8 cellular contexts compared by ENCODE assay signal in the genomic region with DNA sequence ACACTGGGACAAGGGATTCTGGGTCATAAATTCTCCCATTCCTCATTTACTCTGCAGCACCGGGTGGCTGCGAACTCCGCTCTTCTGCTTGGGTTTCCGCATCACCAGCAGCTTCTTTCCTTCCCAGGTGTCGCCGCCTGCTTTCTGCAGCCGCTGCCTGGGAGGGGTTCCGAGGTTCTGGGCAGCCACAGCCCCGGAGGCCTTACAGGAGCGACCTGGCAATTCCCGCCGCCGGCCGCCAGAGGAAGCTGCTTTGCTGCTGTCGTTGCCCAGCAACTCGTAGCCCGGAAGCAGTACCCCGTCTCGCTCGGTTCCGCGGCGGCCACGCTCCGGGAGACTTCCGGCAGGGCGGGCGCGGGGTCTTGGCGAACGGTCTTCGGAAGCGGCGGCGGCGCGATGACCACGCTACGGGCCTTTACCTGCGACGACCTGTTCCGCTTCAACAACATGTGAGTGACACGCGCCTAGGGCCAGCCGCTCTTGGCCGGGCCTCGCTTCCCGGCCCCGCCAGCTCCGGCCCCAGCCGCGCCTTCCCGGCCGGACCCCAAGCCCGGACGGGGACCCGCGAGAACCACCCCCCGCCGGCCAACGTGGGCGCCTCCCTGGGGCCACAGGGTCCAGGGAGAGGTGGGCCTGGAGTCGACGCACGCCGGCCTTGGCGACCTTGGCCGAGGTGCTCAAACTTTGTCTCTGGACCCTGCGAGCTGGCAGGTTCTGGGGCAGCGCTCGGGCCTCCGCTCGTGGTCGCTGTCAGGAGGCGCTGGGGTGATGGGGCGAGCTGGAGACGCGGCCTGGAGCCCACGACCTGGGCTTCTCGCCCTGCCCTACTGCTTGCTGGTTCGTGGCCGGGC. TPM values are rescaled to one million over a fixed set of nuclear protein-coding genes. Genes with fewer than 3 reads are reported as not detected.
A peak's percentile ranks its signal among the peaks of the same experiment; 100 is the strongest.
DNase-seq lines count a peak whose midpoint lies in the region; ATAC-seq, FAIRE-seq and TF ChIP-seq lines count a peak whose summit lies in the region.

A gene with protein sequence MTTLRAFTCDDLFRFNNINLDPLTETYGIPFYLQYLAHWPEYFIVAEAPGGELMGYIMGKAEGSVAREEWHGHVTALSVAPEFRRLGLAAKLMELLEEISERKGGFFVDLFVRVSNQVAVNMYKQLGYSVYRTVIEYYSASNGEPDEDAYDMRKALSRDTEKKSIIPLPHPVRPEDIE (plus strand): TSS at position 362 of the 851 bp plus-strand sequence. CDS start 35 bp downstream, at position 397.

- DNase-seq in ACHN (peak; percentile 89), NCI-H2171 (lab: John Stamatoyannopoulos, UW) (peak; percentile 96), breast epithelium (ENCODE audit: low spot score in 2 of 2) (peak; percentile 89 to 94), small intestine (peak; percentile 89)

- no peaks in the 10 kb centered on the region for H3K36me3 ChIP-seq in breast epithelium
- 0 out of 2 replicates have a peak, but pooled peaks cover 6% of the 10 kb centered on the region for H3K36me3 ChIP-seq in iPS-20b (ENCODE audit: insufficient read depth, low read depth, low read length)
- peaks cover 0 to 2% of the 10 kb centered on the region in 2 donors for H3K36me3 ChIP-seq in small intestine (ENCODE audit: control insufficient read depth in 2 of 2, insufficient read depth in 2 of 2, low read length in 2 of 2)

- 0 to 1% (median 0%) methylated on average over 77 to 82 of the region's 82 CpGs for WGBS in small intestine, 3 donors

- H3K4me3 ChIP-seq in breast epithelium (peak within 1 kb of the TSS; percentile 92 to 99 (median 97)), iPS-20b (ENCODE audit: low read length) (peak within 1 kb of the TSS; percentile 75), small intestine (ENCODE audit: low read depth in 1 of 2, low read length in 2 of 2) (peak within 1 kb of the TSS; percentile 86 to 97)

- peak within 1 kb of the TSS; percentile 55; the same call in 1 of the 2 replicates for H3K9ac ChIP-seq in iPS-20b (ENCODE audit: low read depth, low read length)

- H3K27ac ChIP-seq in VCaP (peak within 1 kb of the TSS; percentile 88), breast epithelium (peak within 1 kb of the TSS; percentile 80 to 84), iPS-20b (ENCODE audit: low read length) (no peak within 1 kb of the TSS), small intestine (ENCODE audit: low read depth in 1 of 2, low read length in 1 of 2) (peak within 1 kb of the TSS; percentile 15 to 76)

- in situ Hi-C loops in ACHN (cut with HindIII; ENCODE audit: low pct_ligation_motif_present, low pct_unique_long_range_greater_than_20kb, low sequenced_read_pairs): no loop called here

- peak; percentile 27 for TF ChIP-seq POLR2A in breast epithelium (IDR thresholded peaks at IDR 0.05)

- intact Hi-C loops in breast epithelium (cut with DNase I; ENCODE audit: low total_unique reads): no loop called here

- FAIRE-seq in small intestine (lab: Jason Lieb, UNC): no peak

- H3K27me3 ChIP-seq in breast epithelium (no peaks in the 10 kb centered on the region), iPS-20b (ENCODE audit: insufficient read depth, low read length) (no peaks in the 10 kb centered on the region), small intestine (ENCODE audit: control insufficient read depth in 2 of 2, insufficient read depth in 2 of 2, low read length in 2 of 2) (no peaks in the 10 kb centered on the region)

- TF ChIP-seq CTCF in VCaP (conservative IDR thresholded peaks at IDR 0.05): peak; percentile 85
- peak; percentile 89 to 94 (median 93) for TF ChIP-seq CTCF in breast epithelium (IDR thresholded peaks at IDR 0.05)

- peak; percentile 95 for ATAC-seq in GM18858 (IDR thresholded peaks at IDR 0.05; ENCODE audit: unreplicated experiment)
- ATAC-seq in HG03095 (IDR thresholded peaks at IDR 0.05; ENCODE audit: unreplicated experiment): peak; percentile 99

- no peaks in the 10 kb centered on the region for H3K9me3 ChIP-seq in breast epithelium
- H3K9me3 ChIP-seq in iPS-20b (ENCODE audit: insufficient read depth, low read depth, low read length): no peaks in the 10 kb centered on the region
- H3K9me3 ChIP-seq in small intestine (ENCODE audit: control insufficient read depth, low read depth): no peaks in the 10 kb centered on the region

- peaks cover 0 to 14% of the 10 kb centered on the region in 2 donors for H3K4me1 ChIP-seq in breast epithelium
- H3K4me1 ChIP-seq in iPS-20b (ENCODE audit: insufficient read depth, low read length): peaks cover 12% of the 10 kb centered on the region; the same call in 1 of the 2 replicates
- H3K4me1 ChIP-seq in small intestine (ENCODE audit: control insufficient read depth in 2 of 2, insufficient read depth in 1 of 2, low read depth in 1 of 2, low read length in 1 of 2): peaks cover 0 to 9% of the 10 kb centered on the region in 2 donors

RNA-seq across cellular contexts. Expression of the gene that starts here (rescaled TPM):
- total RNA-seq in breast epithelium: 10 to 100 TPM; 32.6 to 47.2 (median 44.5) TPM
- polyA plus RNA-seq in small intestine: 10 to 100 TPM; 46.3 to 63.6 (median 55.4) TPM
